18 cellular contexts compared by ENCODE assay signal in the genomic region with DNA sequence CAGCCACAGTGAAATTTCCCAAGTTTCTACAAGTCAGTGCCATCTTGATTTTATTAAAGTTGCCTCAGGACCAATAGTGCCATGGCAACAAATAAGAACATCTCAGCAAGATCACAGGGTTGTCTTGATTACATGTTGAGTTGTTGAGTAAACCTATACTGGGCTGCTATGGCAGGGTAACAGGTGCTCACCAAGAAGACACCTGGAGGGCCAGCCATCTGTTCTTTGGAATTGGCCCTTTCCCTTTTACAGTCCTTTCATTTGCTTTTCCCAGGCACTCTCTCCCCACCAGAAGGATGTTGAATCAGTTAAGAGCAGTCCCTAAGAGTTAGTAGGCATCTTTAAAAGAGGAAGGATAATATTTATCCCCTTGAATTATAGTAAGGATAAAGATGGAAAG.
DNase-seq lines count a peak whose midpoint lies in the region; FAIRE-seq and TF ChIP-seq lines count a peak whose summit lies in the region.
"Had no signal": no experiment of that assay in that cellular context is flagged by ENCODE, and none has a peak within 500 bp of the region (broad histone marks: within the 10 kb centered on the region; RNA-seq: fewer than 3 reads in every experiment).

No MANE protein-coding gene starts in this region.

- H3K9ac ChIP-seq in mesenchymal stem cell (ENCODE audit: low read length) = no peak overlapping the region

- in situ Hi-C loops in GM13977 (cut with MboI; ENCODE audit: low pct_unique_long_range_greater_than_20kb, low sequenced_read_pairs, unreplicated experiment) = no loop called here

- no peak overlapping the region for H3K23ac ChIP-seq in mesenchymal stem cell (ENCODE audit: low read length in 2 of 2)

- H3K14ac ChIP-seq in mesenchymal stem cell (ENCODE audit: low read length in 2 of 2) = no peak overlapping the region

- peak overlapping the region; percentile 44 for H2BK120ac ChIP-seq in mesenchymal stem cell (ENCODE audit: low read depth, low read length)

- H3K4me1 ChIP-seq in mesenchymal stem cell (ENCODE audit: control insufficient read depth, insufficient read depth, low read depth, low read length) (no peaks in the 10 kb centered on the region), uterus (no peaks in the 10 kb centered on the region)

- TF ChIP-seq CTCF in GM13977 (IDR thresholded peaks at IDR 0.05; ENCODE audit: extremely low read depth, insufficient read depth, missing control alignments) (no peak), uterus (IDR thresholded peaks at IDR 0.05) (no peak)

- H2AFZ ChIP-seq in mesenchymal stem cell (ENCODE audit: low read depth, low read length) = no peak overlapping the region

- DNase-seq in NCI-H2171 treated with DMSO at 0.1 percent for 48 hours (lab: John Stamatoyannopoulos, UW) (peak; percentile 62), NCI-H2171 (lab: John Stamatoyannopoulos, UW) (no peak), HTR-8/SVneo (ENCODE audit: insufficient read length, low spot score) (no peak), cerebellar nuclear complex (lab: John Stamatoyannopoulos, UW) (peak; percentile 7 to 17), mesenchymal stem cell (no peak), GM13977 (ENCODE audit: low spot score) (no peak), uterus (no peak), GOT3 (lab: John Stamatoyannopoulos, UW) (no peak)
- DNase-seq: BE2C; CD4-positive, alpha-beta memory T cell; DMS79; H7; KG1 had no signal

- no peak overlapping the region for H3K4me2 ChIP-seq in mesenchymal stem cell (ENCODE audit: low read length, poor library complexity, severe bottlenecking)

- no peak overlapping the region for H3K27ac ChIP-seq in mesenchymal stem cell (ENCODE audit: low read length, poor library complexity, severe bottlenecking)
- H3K27ac ChIP-seq in uterus = no peak overlapping the region
- H3K27ac ChIP-seq: C4-2B, HL-60 had no signal

- peak; percentile 60 for FAIRE-seq in HTR-8/SVneo (lab: Jason Lieb, UNC)
- FAIRE-seq: A204.1, G401.6, GM12892 had no signal

- H3K4me3 ChIP-seq in mesenchymal stem cell (ENCODE audit: insufficient read depth in 1 of 2, low read depth in 1 of 2, low read length in 2 of 2) (no peak overlapping the region), uterus (no peak overlapping the region)

- H2BK12ac ChIP-seq in mesenchymal stem cell (ENCODE audit: low read length in 2 of 2) = peak overlapping the region in 1 of 2 experiments; percentile 59

- H2BK15ac ChIP-seq in mesenchymal stem cell (ENCODE audit: low read depth, poor library complexity, severe bottlenecking) = no peak overlapping the region

- H4K8ac ChIP-seq in mesenchymal stem cell (ENCODE audit: low read length) = no peak overlapping the region

- no peaks in the 10 kb centered on the region for H3K9me3 ChIP-seq in mesenchymal stem cell (ENCODE audit: control insufficient read depth, low read length)
- no peaks in the 10 kb centered on the region for H3K9me3 ChIP-seq in uterus
- H3K9me3 ChIP-seq: BE2C had no signal

- H4K91ac ChIP-seq in mesenchymal stem cell (ENCODE audit: low read length) = no peak overlapping the region

- no peaks in the 10 kb centered on the region for H3K36me3 ChIP-seq in mesenchymal stem cell (ENCODE audit: control insufficient read depth in 1 of 2, insufficient read depth in 2 of 2, low read depth in 1 of 2, low read length in 2 of 2)
- H3K36me3 ChIP-seq in uterus = no peaks in the 10 kb centered on the region
- H3K36me3 ChIP-seq: BE2C had no signal

- H3K4ac ChIP-seq in mesenchymal stem cell (ENCODE audit: low read depth in 1 of 2, low read length in 2 of 2) = peak overlapping the region in 1 of 2 experiments; percentile 35

- H3K79me1 ChIP-seq in mesenchymal stem cell (replicated peaks; ENCODE audit: low read length, poor library complexity, severe bottlenecking) = no peaks in the 10 kb centered on the region

- intact Hi-C loops in uterus (cut with DNase I; ENCODE audit: low total_unique reads) = no loop called here

- no peak overlapping the region for H2AK5ac ChIP-seq in mesenchymal stem cell (ENCODE audit: low read length, severe bottlenecking)

- H3K27me3 ChIP-seq in mesenchymal stem cell (ENCODE audit: control insufficient read depth in 1 of 2, insufficient read depth in 1 of 2, low read length in 2 of 2) = no peaks in the 10 kb centered on the region
- no peaks in the 10 kb centered on the region for H3K27me3 ChIP-seq in uterus
- H3K27me3 ChIP-seq: BE2C had no signal

- no peak for TF ChIP-seq POLR2A in uterus (IDR thresholded peaks at IDR 0.05)

- H3K18ac ChIP-seq in mesenchymal stem cell (ENCODE audit: low read depth in 1 of 2, low read length in 2 of 2) = no peak overlapping the region

- no peak overlapping the region for H2BK5ac ChIP-seq in mesenchymal stem cell (ENCODE audit: low read depth, low read length, poor library complexity, severe bottlenecking)

Comparison
In these comparisons a context has a peak if more than half of its experiments do, and no peak if none do; other contexts are left out.
1. DNase-seq: peak in NCI-H2171 treated with DMSO at 0.1 percent for 48 hours (single experiment) and cerebellar nuclear complex (2 of 2); none in NCI-H2171 (single experiment), HTR-8/SVneo (single experiment), mesenchymal stem cell (single experiment), GM13977 (single experiment), uterus (0 of 2) and GOT3 (single experiment).